Comparison of ENCODE assay signal across 28 cellular contexts in genomic region chr15:68409736-68410370, GRCh38. TPM values are rescaled to one million over a fixed set of nuclear protein-coding genes. Genes with fewer than 3 reads are reported as not detected.
DNase-seq lines count a peak whose midpoint lies in the region; ATAC-seq and TF ChIP-seq lines count a peak whose summit lies in the region.
"Had no signal": no experiment of that assay in that cellular context is flagged by ENCODE, and none has a peak within 500 bp of the region (broad histone marks: within the 10 kb centered on the region; RNA-seq: fewer than 3 reads in every experiment).

No MANE protein-coding gene starts in this region.

- H3K9me3 ChIP-seq in uterus = no peaks in the 10 kb centered on the region
- H3K9me3 ChIP-seq: left lung, neutrophil had no signal

- TF ChIP-seq CTCF in uterus (IDR thresholded peaks at IDR 0.05) = no peak

- no peak for TF ChIP-seq POLR2A in uterus (IDR thresholded peaks at IDR 0.05)

- peaks cover 10 to 24% of the 10 kb centered on the region in 2 donors for H3K4me1 ChIP-seq in uterus
- H3K4me1 ChIP-seq: foreskin keratinocyte, left lung had no signal

- H3K4me3 ChIP-seq in uterus = no peak overlapping the region
- H3K4me3 ChIP-seq: left lung, SK-N-MC, skin epidermis had no signal

- peak; percentile 27 for DNase-seq in activated effector memory CD4-positive, alpha-beta T cell treated with anti-CD3 and anti-CD28 coated beads, Interleukin-2, amount 50 U/mL, for 16 hours
- DNase-seq in activated effector memory CD4-positive, alpha-beta T cell treated with Interleukin-2 at 50 U/mL for 16 hours = no peak
- DNase-seq in ecto neural progenitor cell (ENCODE audit: low spot score) (peak; percentile 21), sciatic nerve (ENCODE audit: low spot score) (peak; percentile 48), uterus (peak; percentile 10 to 20), SIG-M5 (lab: John Stamatoyannopoulos, UW) (no peak)
- DNase-seq: activated naive CD4-positive, alpha-beta T cell; activated T-cell treated with anti-CD3 and anti-CD28 coated beads, Interleukin-2, amount 50 U/mL, for 4 hours; brain microvascular endothelial cell; CD4-positive, alpha-beta memory T cell; DMS 273 treated with DMSO at 0.1 percent for 48 hours; effector memory CD4-positive, alpha-beta T cell; foreskin keratinocyte; HFFc6; left lung; mesendoderm; MV-4-11; naive B cell; NCI-H1436 treated with DMSO at 0.1 percent for 48 hours; NCI-H345; NCI-H748 treated with DMSO at 0.1 percent for 48 hours had no signal

- H3K36me3 ChIP-seq in uterus = no peaks in the 10 kb centered on the region
- H3K36me3 ChIP-seq: left lung, neutrophil had no signal

- ATAC-seq in sciatic nerve = no peak
- ATAC-seq in HG03432 (IDR thresholded peaks at IDR 0.05; ENCODE audit: unreplicated experiment) = no peak
- ATAC-seq in GM19328 (IDR thresholded peaks at IDR 0.05; ENCODE audit: unreplicated experiment) = no peak
- ATAC-seq: activated CD4-positive, CD25-positive, alpha-beta regulatory T cell treated with anti-CD3 and anti-CD28 coated beads, Interleukin-2, amount 50 U/mL, for 24 hours; activated T-cell treated with anti-CD3 and anti-CD28 coated beads, Interleukin-2, amount 50 U/mL, for 4 hours; foreskin keratinocyte; left lung had no signal

- intact Hi-C loops in sciatic nerve (cut with DNase I) (no loop called here), uterus (cut with DNase I; ENCODE audit: low total_unique reads) (no loop called here)

- peak overlapping the region; percentile 89 to 95 for H3K27ac ChIP-seq in uterus
- H3K27ac ChIP-seq: brain microvascular endothelial cell, foreskin keratinocyte, left lung, neutrophil, RWPE1, SK-N-MC, skin epidermis had no signal

- no peaks in the 10 kb centered on the region for H3K27me3 ChIP-seq in uterus
- H3K27me3 ChIP-seq: brain microvascular endothelial cell, left lung, neutrophil had no signal

RNA-seq across cellular contexts. Expression of gene ITGA11, which starts 22.1 kb away (rescaled TPM):
- total RNA-seq in sciatic nerve = 10.3 TPM
- total RNA-seq in uterus = 100 to 1,000 TPM in 1 of 4 donors, 10 to 100 TPM in 3; 37.3 to 106 (median 61.1) TPM
- total RNA-seq: CD4-positive, alpha-beta memory T cell; foreskin keratinocyte had no signal

Comparison
In these comparisons a context has a peak if more than half of its experiments do, and no peak if none do; other contexts are left out.
1. DNase-seq: peak in activated effector memory CD4-positive, alpha-beta T cell treated with anti-CD3 and anti-CD28 coated beads, Interleukin-2, amount 50 U/mL, for 16 hours (single experiment), ecto neural progenitor cell (single experiment), sciatic nerve (single experiment) and uterus (2 of 2); none in activated effector memory CD4-positive, alpha-beta T cell treated with Interleukin-2 at 50 U/mL for 16 hours (single experiment) and SIG-M5 (single experiment).